In the genomic region with DNA sequence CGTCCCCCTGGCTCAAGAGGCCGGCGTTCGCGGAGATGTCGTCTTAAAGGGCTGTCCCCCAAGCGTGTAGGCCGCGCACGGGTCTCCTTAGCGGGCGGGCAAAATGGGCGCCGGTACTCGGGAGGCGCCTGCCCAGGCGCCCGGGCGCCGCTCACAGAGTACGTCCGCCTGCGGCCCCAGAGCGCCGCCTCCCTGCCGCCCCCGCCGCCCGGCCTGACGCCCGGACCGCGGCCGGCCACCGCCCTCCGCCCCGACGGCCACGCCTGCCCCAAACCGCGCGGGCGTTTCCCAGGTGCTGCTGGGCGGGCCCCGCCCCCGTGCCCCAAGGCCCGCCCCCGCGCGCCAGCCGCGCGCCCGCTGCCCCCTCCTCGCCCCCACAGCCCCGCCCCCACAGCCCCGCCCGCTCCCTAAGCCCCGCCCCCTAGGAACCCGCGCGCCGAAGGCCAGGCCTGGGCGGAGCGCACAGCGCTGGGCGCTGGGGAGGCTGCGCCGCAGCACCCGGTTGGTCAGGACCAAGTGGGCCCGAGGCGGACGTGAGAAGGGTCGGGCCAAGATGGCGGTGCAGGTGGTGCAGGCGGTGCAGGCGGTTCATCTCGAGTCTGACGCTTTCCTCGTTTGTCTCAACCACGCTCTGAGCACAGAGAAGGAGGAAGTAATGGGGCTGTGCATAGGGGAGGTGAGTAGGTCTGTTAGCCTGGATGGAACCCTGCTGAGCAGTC, we compare ENCODE assay signal across 8 cellular contexts. TPM values are rescaled to one million over a fixed set of nuclear protein-coding genes. Genes with fewer than 3 reads are reported as not detected.
DNase-seq lines count a peak whose midpoint lies in the region; ATAC-seq and TF ChIP-seq lines count a peak whose summit lies in the region.

A gene (plus strand): TSS at position 534 of the 719 bp plus-strand sequence. CDS start 20 bp downstream, at position 554.
A gene with protein sequence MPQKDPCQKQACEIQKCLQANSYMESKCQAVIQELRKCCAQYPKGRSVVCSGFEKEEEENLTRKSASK (minus strand): TSS at position 162 of the 719 bp plus-strand sequence. CDS start 7,113 bp downstream, outside the sequence.
A gene with protein sequence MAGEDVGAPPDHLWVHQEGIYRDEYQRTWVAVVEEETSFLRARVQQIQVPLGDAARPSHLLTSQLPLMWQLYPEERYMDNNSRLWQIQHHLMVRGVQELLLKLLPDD (minus strand): TSS at position 162 of the 719 bp plus-strand sequence. CDS start 5,126 bp downstream, outside the sequence.

- peak; percentile 35 for TF ChIP-seq POLR2A in esophagus muscularis mucosa (IDR thresholded peaks at IDR 0.05; ENCODE audit: low read depth)

- H3K27me3 Mint-ChIP-seq in IgD-negative memory B cell: no peaks in the 10 kb centered on the region
- H3K27me3 Mint-ChIP-seq in activated T-cell treated with anti-CD3 and anti-CD28 coated beads, Interleukin-2, amount 50 U/mL, for 24 hours: no peaks in the 10 kb centered on the region

- WGBS in esophagus muscularis mucosa: 18% methylated on average over 16 of the region's 81 CpGs

- TF ChIP-seq CTCF in esophagus muscularis mucosa (IDR thresholded peaks at IDR 0.05): no peak

- H3K27ac ChIP-seq in esophagus muscularis mucosa (replicated peaks in 1 of 4) (peak within 1 kb of the TSS; percentile 85 to 91 (median 88)), muscle layer of duodenum (ENCODE audit: low read length) (peak within 1 kb of the TSS; percentile 83)

- no peaks in the 10 kb centered on the region for H3K9me3 ChIP-seq in esophagus muscularis mucosa
- no peaks in the 10 kb centered on the region for H3K9me3 ChIP-seq in muscle layer of duodenum (ENCODE audit: control insufficient read depth in 1 of 2, low read length in 2 of 2)

- peaks cover 4% of the 10 kb centered on the region for H3K36me3 Mint-ChIP-seq in IgD-negative memory B cell
- H3K36me3 Mint-ChIP-seq in activated T-cell treated with anti-CD3 and anti-CD28 coated beads, Interleukin-2, amount 50 U/mL, for 24 hours (ENCODE audit: low read depth): peaks cover 47% of the 10 kb centered on the region

- H3K4me1 Mint-ChIP-seq in IgD-negative memory B cell: peaks cover 17 to 31% (median 24%) of the 10 kb centered on the region in 3 donors
- H3K4me1 Mint-ChIP-seq in activated T-cell treated with anti-CD3 and anti-CD28 coated beads, Interleukin-2, amount 50 U/mL, for 24 hours (ENCODE audit: low read depth): peaks cover 46% of the 10 kb centered on the region

- H3K27me3 ChIP-seq in esophagus muscularis mucosa: no peaks in the 10 kb centered on the region
- no peaks in the 10 kb centered on the region for H3K27me3 ChIP-seq in muscle layer of duodenum (ENCODE audit: low read depth, low read length)

- no peaks in the 10 kb centered on the region for H3K9me3 Mint-ChIP-seq in IgD-negative memory B cell
- no peaks in the 10 kb centered on the region for H3K9me3 Mint-ChIP-seq in activated T-cell treated with anti-CD3 and anti-CD28 coated beads, Interleukin-2, amount 50 U/mL, for 24 hours

- H3K4me3 Mint-ChIP-seq in IgD-negative memory B cell: peak within 1 kb of the TSS; percentile 87 to 97 (median 96)
- H3K4me3 Mint-ChIP-seq in activated T-cell treated with anti-CD3 and anti-CD28 coated beads, Interleukin-2, amount 50 U/mL, for 24 hours: peak within 1 kb of the TSS; percentile 90

- H3K4me3 ChIP-seq in esophagus muscularis mucosa: peak within 1 kb of the TSS; percentile 61 to 70 (median 64)
- peak within 1 kb of the TSS; percentile 73 to 82 for H3K4me3 ChIP-seq in muscle layer of duodenum (ENCODE audit: low read depth in 1 of 2, low read length in 2 of 2)

- no peak for TF ChIP-seq EP300 in esophagus muscularis mucosa (IDR thresholded peaks at IDR 0.05)

- ATAC-seq in GM21529 (IDR thresholded peaks at IDR 0.05; ENCODE audit: unreplicated experiment): peak; percentile 85

- DNase-seq in DMS114 treated with DMSO at 0.1 percent for 48 hours (lab: John Stamatoyannopoulos, UW; ENCODE audit: unreplicated experiment): peak; percentile 38
- DNase-seq in activated T-cell treated with anti-CD3 and anti-CD28 coated beads, Interleukin-2, amount 50 U/mL, for 24 hours: peak; percentile 83
- peak; percentile 92 for DNase-seq in esophagus muscularis mucosa (ENCODE audit: extremely low spot score)
- peak; percentile 34 to 72 for DNase-seq in stimulated activated CD8-positive, alpha-beta memory T cell treated with anti-CD3 and anti-CD28 coated beads, Interleukin-7, amount 100 ng/mL, for 4 hours (ENCODE audit: low read depth in 2 of 2)

- H3K36me3 ChIP-seq in esophagus muscularis mucosa (peaks cover 0 to 8% (median 4%) of the 10 kb centered on the region in 4 donors), muscle layer of duodenum (ENCODE audit: control insufficient read depth in 1 of 2, insufficient read depth in 2 of 2, low read length in 2 of 2) (peaks cover 7 to 9% of the 10 kb centered on the region in 2 donors)

- intact Hi-C loops in esophagus muscularis mucosa (cut with DNase I): no loop called here

- peak within 1 kb of the TSS; percentile 90 to 98 (median 98) for H3K27ac Mint-ChIP-seq in IgD-negative memory B cell
- H3K27ac Mint-ChIP-seq in activated T-cell treated with anti-CD3 and anti-CD28 coated beads, Interleukin-2, amount 50 U/mL, for 24 hours: peak within 1 kb of the TSS; percentile 92

- H3K4me1 ChIP-seq in esophagus muscularis mucosa (peaks cover 6 to 41% (median 31%) of the 10 kb centered on the region in 4 donors), muscle layer of duodenum (ENCODE audit: control insufficient read depth in 1 of 2, insufficient read depth in 2 of 2, low read length in 2 of 2) (peaks cover 0 to 16% of the 10 kb centered on the region in 2 donors)

TF ChIP-seq in PFSK-1, 5 proteins besides CTCF, POLR2A, EP300 and RAD21:
- TF ChIP-seq POLR2AphosphoS5 (IDR thresholded peaks at IDR 0.05; ENCODE audit: low read depth, low read length): peak; percentile 66
- TF ChIP-seq TAF1 (IDR thresholded peaks at IDR 0.05; ENCODE audit: borderline replicate concordance, insufficient read depth, low read length): peak; percentile 63
- peak; percentile 6 for TF ChIP-seq FOXP2 (optimal IDR thresholded peaks at IDR 0.05; ENCODE audit: borderline replicate concordance, extremely low read depth, extremely low read length, insufficient read depth)
- no peak for TF ChIP-seq SIN3A (IDR thresholded peaks at IDR 0.05; ENCODE audit: borderline replicate concordance, insufficient read depth, low read length)
- TF ChIP-seq, protein P1, sequence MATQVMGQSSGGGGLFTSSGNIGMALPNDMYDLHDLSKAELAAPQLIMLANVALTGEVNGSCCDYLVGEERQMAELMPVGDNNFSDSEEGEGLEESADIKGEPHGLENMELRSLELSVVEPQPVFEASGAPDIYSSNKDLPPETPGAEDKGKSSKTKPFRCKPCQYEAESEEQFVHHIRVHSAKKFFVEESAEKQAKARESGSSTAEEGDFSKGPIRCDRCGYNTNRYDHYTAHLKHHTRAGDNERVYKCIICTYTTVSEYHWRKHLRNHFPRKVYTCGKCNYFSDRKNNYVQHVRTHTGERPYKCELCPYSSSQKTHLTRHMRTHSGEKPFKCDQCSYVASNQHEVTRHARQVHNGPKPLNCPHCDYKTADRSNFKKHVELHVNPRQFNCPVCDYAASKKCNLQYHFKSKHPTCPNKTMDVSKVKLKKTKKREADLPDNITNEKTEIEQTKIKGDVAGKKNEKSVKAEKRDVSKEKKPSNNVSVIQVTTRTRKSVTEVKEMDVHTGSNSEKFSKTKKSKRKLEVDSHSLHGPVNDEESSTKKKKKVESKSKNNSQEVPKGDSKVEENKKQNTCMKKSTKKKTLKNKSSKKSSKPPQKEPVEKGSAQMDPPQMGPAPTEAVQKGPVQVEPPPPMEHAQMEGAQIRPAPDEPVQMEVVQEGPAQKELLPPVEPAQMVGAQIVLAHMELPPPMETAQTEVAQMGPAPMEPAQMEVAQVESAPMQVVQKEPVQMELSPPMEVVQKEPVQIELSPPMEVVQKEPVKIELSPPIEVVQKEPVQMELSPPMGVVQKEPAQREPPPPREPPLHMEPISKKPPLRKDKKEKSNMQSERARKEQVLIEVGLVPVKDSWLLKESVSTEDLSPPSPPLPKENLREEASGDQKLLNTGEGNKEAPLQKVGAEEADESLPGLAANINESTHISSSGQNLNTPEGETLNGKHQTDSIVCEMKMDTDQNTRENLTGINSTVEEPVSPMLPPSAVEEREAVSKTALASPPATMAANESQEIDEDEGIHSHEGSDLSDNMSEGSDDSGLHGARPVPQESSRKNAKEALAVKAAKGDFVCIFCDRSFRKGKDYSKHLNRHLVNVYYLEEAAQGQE (IDR thresholded peaks at IDR 0.05; ENCODE audit: insufficient read depth in 1 of 2, low read depth in 2 of 2, low read length in 2 of 2): 0 out of 4 replicates have a peak, but pooled peaks of 1 of the 2 experiments have one; percentile 25

RNA-seq across cellular contexts. Expression of the first gene that starts in this region (rescaled TPM):
- polyA plus RNA-seq in IgD-negative memory B cell: 23.4 TPM
- 16.7 TPM for polyA plus RNA-seq in PFSK-1 (2012; ENCODE audit: insufficient read length, low read depth)
- 10 to 100 TPM; 10.9 to 18.8 (median 16.8) TPM for total RNA-seq in esophagus muscularis mucosa

RNA-seq across cellular contexts. Expression of the second gene that starts in this region (rescaled TPM):
- polyA plus RNA-seq in IgD-negative memory B cell: 19.7 TPM
- 3.1 TPM for polyA plus RNA-seq in PFSK-1 (2012; ENCODE audit: insufficient read length, low read depth)
- total RNA-seq in esophagus muscularis mucosa: 10 to 100 TPM; 28.0 to 36.3 (median 32.9) TPM

RNA-seq across cellular contexts. Expression of the third gene that starts in this region (rescaled TPM):
- polyA plus RNA-seq in IgD-negative memory B cell: 22.6 TPM
- 4.1 TPM for polyA plus RNA-seq in PFSK-1 (2012; ENCODE audit: insufficient read length, low read depth)
- total RNA-seq in esophagus muscularis mucosa: 1 to 10 TPM; 2.5 to 4.4 (median 4.2) TPM

Comparison
In these comparisons a context has a peak if more than half of its experiments do, and no peak if none do; other contexts are left out.
1. Peak in every context shown above with its lines: DNase-seq, ATAC-seq, H3K4me3 ChIP-seq and H3K27ac ChIP-seq.
2. DNase-seq: peak in every context shown above with its lines; median percentile 92 in esophagus muscularis mucosa; 83 in activated T-cell treated with anti-CD3 and anti-CD28 coated beads, Interleukin-2, amount 50 U/mL, for 24 hours; 53 in stimulated activated CD8-positive, alpha-beta memory T cell treated with anti-CD3 and anti-CD28 coated beads, Interleukin-7, amount 100 ng/mL, for 4 hours; 38 in DMS114 treated with DMSO at 0.1 percent for 48 hours.